8 cellular contexts compared by ENCODE assay signal in the genomic region with DNA sequence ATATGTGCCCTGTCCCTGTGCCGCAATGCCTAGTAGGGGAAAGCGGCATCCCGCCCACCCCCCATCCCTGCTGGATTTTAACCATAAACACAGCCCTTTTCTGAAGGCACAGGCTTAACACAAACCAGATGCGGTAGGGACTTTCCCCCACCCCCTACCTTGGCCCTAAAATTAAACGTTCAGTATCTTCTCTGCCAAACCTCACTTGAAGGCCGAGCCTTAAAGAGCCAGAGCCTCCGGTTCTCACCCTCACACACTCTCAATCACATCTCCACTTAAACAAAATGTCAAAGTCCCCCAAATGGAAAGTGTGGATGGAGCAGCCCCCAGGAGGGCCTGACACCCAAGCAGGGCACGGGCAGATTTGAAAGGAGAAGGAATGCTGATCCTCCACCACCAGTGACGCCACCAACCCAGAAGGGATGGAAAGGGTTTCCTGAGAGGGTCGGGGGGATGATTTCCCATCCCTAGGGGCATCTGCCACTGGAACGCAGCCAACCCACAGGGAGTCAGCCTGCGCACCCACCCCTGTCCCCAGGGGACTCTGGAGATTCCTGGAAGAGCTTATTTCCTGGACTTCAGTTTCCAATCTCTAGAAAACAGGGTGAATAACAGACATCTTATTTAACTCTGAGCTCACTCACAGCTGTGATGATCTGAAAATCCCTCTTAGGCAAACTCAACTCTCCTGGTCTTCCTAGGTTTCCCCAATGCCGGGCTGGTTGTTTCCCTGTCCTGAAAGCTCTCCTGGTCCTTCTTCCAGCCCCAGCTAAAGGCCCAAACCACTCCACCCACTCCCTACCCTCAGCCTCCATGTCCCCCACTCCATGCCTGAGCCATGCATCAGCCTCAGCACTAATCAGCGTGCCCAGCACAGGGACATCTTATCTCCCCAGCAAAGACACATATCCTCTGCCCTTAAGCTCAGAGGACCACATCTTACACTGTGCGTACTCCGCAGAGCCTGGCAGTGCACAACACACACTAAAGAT. TPM values are rescaled to one million over a fixed set of nuclear protein-coding genes. Genes with fewer than 3 reads are reported as not detected.
A peak's percentile ranks its signal among the peaks of the same experiment; 100 is the strongest.
DNase-seq lines count a peak whose midpoint lies in the region; ATAC-seq and TF ChIP-seq lines count a peak whose summit lies in the region.

No MANE protein-coding gene starts in this region.

- DNase-seq in D341Med (ENCODE audit: low spot score) (peak; percentile 72), fibroblast of the conjunctiva (ENCODE audit: low read depth) (peak; percentile 76), sciatic nerve (ENCODE audit: low spot score) (peak; percentile 73), superior temporal gyrus (ENCODE audit: extremely low spot score) (no peak), erythroblast (lab: John Stamatoyannopoulos, UW) (no peak)

- intact Hi-C loops in sciatic nerve (cut with DNase I) = no loop called here

- no peak for TF ChIP-seq POLR2A in erythroblast (IDR thresholded peaks at IDR 0.05; ENCODE audit: low read length)

- ATAC-seq in SK-N-SH treated with all-trans-retinoic acid at 6 μM for 48 hours (peak; percentile 62), sciatic nerve (peak; percentile 70), HG03196 (IDR thresholded peaks at IDR 0.05; ENCODE audit: unreplicated experiment) (no peak), GM18520 (IDR thresholded peaks at IDR 0.05; ENCODE audit: unreplicated experiment) (no peak)

TF ChIP-seq in SK-N-SH treated with all-trans-retinoic acid at 6 μM for 48 hours, 23 proteins besides CTCF, POLR2A, EP300 and RAD21:
- peak; percentile 84 for TF ChIP-seq TCF4 (CRISPR knock-in tag; IDR thresholded peaks at IDR 0.05; ENCODE audit: borderline replicate concordance)
- TF ChIP-seq RARB (CRISPR knock-in tag; IDR thresholded peaks at IDR 0.05) = no peak
- TF ChIP-seq ISL1 (CRISPR knock-in tag; IDR thresholded peaks at IDR 0.05) = 0 out of 2 replicates have a peak, but pooled peaks have one; percentile 5
- TF ChIP-seq ZC3H10 (CRISPR knock-in tag; IDR thresholded peaks at IDR 0.05) = no peak

RNA-seq across cellular contexts. Expression of a gene that starts 26.3 kb away (rescaled TPM):
- total RNA-seq in sciatic nerve = 216 TPM

Comparison
In these comparisons a context has a peak if more than half of its experiments do, and no peak if none do; other contexts are left out.
1. DNase-seq: peak in D341Med (single experiment), fibroblast of the conjunctiva (single experiment) and sciatic nerve (single experiment); none in superior temporal gyrus (single experiment) and erythroblast (0 of 2).
2. ATAC-seq: peak in SK-N-SH treated with all-trans-retinoic acid at 6 μM for 48 hours (single experiment) and sciatic nerve (single experiment); none in HG03196 (single experiment) and GM18520 (single experiment).